ENCODE assay signal across 26 cellular contexts in genomic region chr15:99228120-99228770, GRCh38.
"Had no signal": no experiment of that assay in that cellular context is flagged by ENCODE, and none has a peak within 500 bp of the region (broad histone marks: within the 10 kb centered on the region; RNA-seq: fewer than 3 reads in every experiment).

No MANE protein-coding gene starts in this region.

- H3K4me1 ChIP-seq: testis had no signal

- H3K36me3 ChIP-seq: neutrophil had no signal

- H3K9me3 ChIP-seq: mucosa of descending colon, neutrophil, pancreas, testis, tibial artery had no signal

- FAIRE-seq: colon, frontal cortex, pancreas had no signal

- ATAC-seq: left colon; mucosa of descending colon; natural killer cell treated with Interleukin-12 subunit alpha and Interleukin-12 subunit beta and Interleukin-15 and Interleukin-18, amount 100 ng/mL, for 72 hours; sciatic nerve; stimulated activated memory B cell treated with anti-CD40 and anti-IgM and Interleukin-4, amounts not matched to agents 10 μg/mL and 1 μg/mL and 100 μg/mL, for 72 hours; stimulated activated naive CD8-positive, alpha-beta T cell treated with anti-CD3 and anti-CD28 coated beads, Interleukin-15, Interleukin-2, amounts not matched to agents 100 U/mL and 50 U/mL, for 24 hours had no signal

- H3K27me3 ChIP-seq: dorsolateral prefrontal cortex, neutrophil, pancreas, testis, tibial artery had no signal

- H3K27me3 Mint-ChIP-seq: naive B cell, type B pancreatic cell had no signal

- H3K9me3 Mint-ChIP-seq: natural killer cell treated with Interleukin-12 subunit alpha and Interleukin-12 subunit beta and Interleukin-15 and Interleukin-18, amount 100 ng/mL, for 72 hours; type B pancreatic cell had no signal

- H3K36me3 Mint-ChIP-seq: immature natural killer cell; memory B cell; naive B cell; natural killer cell treated with Interleukin-12 subunit alpha and Interleukin-12 subunit beta and Interleukin-15 and Interleukin-18, amount 100 ng/mL, for 72 hours; stimulated activated memory B cell treated with anti-CD40 and anti-IgM and Interleukin-4, amounts not matched to agents 10 μg/mL and 1 μg/mL and 100 μg/mL, for 72 hours had no signal

- H3K4me1 Mint-ChIP-seq: immature natural killer cell; memory B cell; mesothelial cell of epicardium; naive B cell; neural crest cell; stimulated activated memory B cell treated with anti-CD40 and anti-IgM and Interleukin-4, amounts not matched to agents 10 μg/mL and 1 μg/mL and 100 μg/mL, for 72 hours had no signal

- H3K4me3 ChIP-seq: dorsolateral prefrontal cortex, lung, mucosa of descending colon, pancreas, testis, tibial artery had no signal

- H3K27ac Mint-ChIP-seq: immature natural killer cell; memory B cell; mesothelial cell of epicardium; natural killer cell treated with Interleukin-12 subunit alpha and Interleukin-12 subunit beta and Interleukin-15 and Interleukin-18, amount 100 ng/mL, for 72 hours; stimulated activated memory B cell treated with anti-CD40 and anti-IgM and Interleukin-4, amounts not matched to agents 10 μg/mL and 1 μg/mL and 100 μg/mL, for 72 hours; type B pancreatic cell had no signal

- H3K4me3 Mint-ChIP-seq: immature natural killer cell; memory B cell; mesothelial cell of epicardium; naive B cell; natural killer cell treated with Interleukin-12 subunit alpha and Interleukin-12 subunit beta and Interleukin-15 and Interleukin-18, amount 100 ng/mL, for 72 hours; neural crest cell; stimulated activated memory B cell treated with anti-CD40 and anti-IgM and Interleukin-4, amounts not matched to agents 10 μg/mL and 1 μg/mL and 100 μg/mL, for 72 hours; type B pancreatic cell had no signal

- H3K27ac ChIP-seq: dorsolateral prefrontal cortex, neutrophil, pancreas, testis, tibial artery had no signal

- DNase-seq: dorsolateral prefrontal cortex; effector CD4-positive, alpha-beta T cell; hypothalamus; immature natural killer cell; islet precursor cell; kidney glomerular epithelial cell; left colon; mucosa of descending colon; naive B cell; pancreas; stimulated activated CD4-positive, alpha-beta T cell treated with anti-CD3 and anti-CD28 coated beads, Interleukin-4, amount 100 ng/mL, for 4 hours; stimulated activated naive CD8-positive, alpha-beta T cell treated with anti-CD3 and anti-CD28 coated beads, Interleukin-15, Interleukin-2, amounts not matched to agents 100 U/mL and 50 U/mL, for 24 hours; substantia nigra; testis; tibial artery had no signal
